23 cellular contexts compared by ENCODE assay signal in the genomic region with DNA sequence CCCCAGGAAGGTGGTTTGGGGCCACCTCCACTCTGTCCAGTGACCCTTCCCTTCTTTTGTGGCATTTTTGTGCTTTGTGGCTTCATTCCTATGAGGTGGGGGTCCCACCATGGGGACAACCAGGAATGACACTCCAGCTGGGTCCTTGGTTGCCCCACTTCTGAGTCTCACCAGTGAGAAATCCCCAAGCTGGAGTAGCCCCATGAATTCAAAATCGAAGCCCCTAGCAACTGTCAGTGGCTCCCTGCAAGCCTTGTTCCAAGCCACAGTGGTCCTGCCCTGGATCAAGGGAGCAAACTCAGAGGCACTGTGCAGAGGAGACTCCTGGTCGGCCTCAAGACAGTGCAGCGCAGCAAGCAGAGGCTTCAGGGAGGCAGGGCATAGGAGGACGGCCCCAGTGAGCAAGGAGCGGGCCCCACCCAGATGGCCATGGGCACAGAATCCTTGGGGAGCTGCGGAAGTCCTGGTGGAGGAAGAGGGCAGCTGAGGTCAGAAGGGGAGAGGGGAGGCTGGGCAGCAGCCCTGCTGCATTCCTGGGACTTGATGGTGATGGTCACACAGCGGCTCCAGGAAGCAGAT.
DNase-seq lines count a peak whose midpoint lies in the region; ATAC-seq and TF ChIP-seq lines count a peak whose summit lies in the region.
"Had no signal": no experiment of that assay in that cellular context is flagged by ENCODE, and none has a peak within 500 bp of the region (broad histone marks: within the 10 kb centered on the region; RNA-seq: fewer than 3 reads in every experiment).

No MANE protein-coding gene starts in this region.

- no peak overlapping the region for H3K4me3 Mint-ChIP-seq in activated CD8-positive, alpha-beta memory T cell treated with anti-CD3 and anti-CD28 coated beads, Interleukin-2, amount 10 ng/mL, durations not matched to agents 7 days and 5 days
- H3K4me3 Mint-ChIP-seq in type B pancreatic cell = no peak overlapping the region
- H3K4me3 Mint-ChIP-seq: activated CD4-positive, alpha-beta T cell treated with anti-CD3 and anti-CD28 coated beads, Interleukin-2, amount 10 ng/mL, durations not matched to agents 7 days and 5 days; CD4-positive, alpha-beta memory T cell; stimulated activated memory B cell treated with anti-CD40 and anti-IgM and Interleukin-4, amounts not matched to agents 10 μg/mL and 1 μg/mL and 100 μg/mL, for 72 hours had no signal

- CTCF ChIA-PET in activated CD8-positive, alpha-beta memory T cell treated with anti-CD3 and anti-CD28 coated beads, Interleukin-2, amount 10 ng/mL, durations not matched to agents 7 days and 5 days (lab: Charles Lee) = no interaction called here

- DNase-seq in DND-41 (peak; percentile 1), lower leg skin (ENCODE audit: low spot score in 2 of 2) (peak; percentile 10 to 76), sciatic nerve (ENCODE audit: low spot score) (peak; percentile 45), activated gamma-delta T cell treated with Interleukin-2 at 50 U/mL for 16 hours (no peak), HT-29 (ENCODE audit: low spot score) (no peak), type B pancreatic cell (ENCODE audit: extremely low spot score, unreplicated experiment) (no peak)
- DNase-seq in activated CD8-positive, alpha-beta memory T cell treated with anti-CD3 and anti-CD28 coated beads, Interleukin-2, amount 10 ng/mL, durations not matched to agents 7 days and 5 days = peak; percentile 8
- DNase-seq: activated CD4-positive, alpha-beta T cell treated with anti-CD3 and anti-CD28 coated beads, Interleukin-2, amount 10 ng/mL, durations not matched to agents 7 days and 5 days; CD4-positive, alpha-beta memory T cell; DMS153; mammary epithelial cell; NCI-H1105; NCI-H2029; OCI-M1; SHP77; stimulated activated CD4-positive, alpha-beta T cell treated with anti-CD3 and anti-CD28 coated beads, Interleukin-2, amount 100 ng/mL, for 48 hours; T-helper 9 cell had no signal

- no peaks in the 10 kb centered on the region for H3K9me3 Mint-ChIP-seq in activated CD8-positive, alpha-beta memory T cell treated with anti-CD3 and anti-CD28 coated beads, Interleukin-2, amount 10 ng/mL, durations not matched to agents 7 days and 5 days (ENCODE audit: low read depth)
- H3K9me3 Mint-ChIP-seq in type B pancreatic cell = no peaks in the 10 kb centered on the region
- H3K9me3 Mint-ChIP-seq: activated CD4-positive, alpha-beta T cell treated with anti-CD3 and anti-CD28 coated beads, Interleukin-2, amount 10 ng/mL, durations not matched to agents 7 days and 5 days; activated T-helper 2 cell treated with anti-CD3 and anti-CD28 coated beads, Interferon-gamma antibody, Interleukin-2, Interleukin-4, amounts not matched to agents 10 μg/mL and 5 μg/mL and 100 μg/mL, durations not matched to agents 14 hours and 24 hours and 36 hours; CD4-positive, alpha-beta memory T cell; stimulated activated memory B cell treated with anti-CD40 and anti-IgM and Interleukin-4, amounts not matched to agents 10 μg/mL and 1 μg/mL and 100 μg/mL, for 72 hours had no signal

- H3K9ac ChIP-seq in DND-41 (ENCODE audit: low read depth, low read length) = no peak overlapping the region

- no peaks in the 10 kb centered on the region for H3K36me3 ChIP-seq in DND-41 (ENCODE audit: insufficient read depth, low read length)
- H3K36me3 ChIP-seq: spleen, suprapubic skin had no signal

- H3K27ac ChIP-seq in DND-41 (ENCODE audit: low read length) = no peak overlapping the region
- H3K27ac ChIP-seq: suprapubic skin had no signal

- H3K36me3 Mint-ChIP-seq in activated CD8-positive, alpha-beta memory T cell treated with anti-CD3 and anti-CD28 coated beads, Interleukin-2, amount 10 ng/mL, durations not matched to agents 7 days and 5 days = no peaks in the 10 kb centered on the region
- H3K36me3 Mint-ChIP-seq in type B pancreatic cell = no peaks in the 10 kb centered on the region
- H3K36me3 Mint-ChIP-seq: CD4-positive, alpha-beta memory T cell; stimulated activated memory B cell treated with anti-CD40 and anti-IgM and Interleukin-4, amounts not matched to agents 10 μg/mL and 1 μg/mL and 100 μg/mL, for 72 hours had no signal

- intact Hi-C loops in lower leg skin (cut with DNase I; ENCODE audit: low total_unique reads) (no loop called here), sciatic nerve (cut with DNase I) (no loop called here)

- H2AFZ ChIP-seq in DND-41 (ENCODE audit: low read depth, low read length) = no peak overlapping the region

- WGBS in lower leg skin, 2 donors = 75 to 79% methylated on average over 7 of the region's 7 CpGs

- TF ChIP-seq CTCF in DND-41 (IDR thresholded peaks at IDR 0.05; ENCODE audit: borderline replicate concordance, extremely low read depth, low read length, poor library complexity, severe bottlenecking) (no peak), lower leg skin (IDR thresholded peaks at IDR 0.05) (no peak), type B pancreatic cell (conservative IDR thresholded peaks at IDR 0.05) (no peak)

- no peak overlapping the region for H3K4me2 ChIP-seq in DND-41 (ENCODE audit: insufficient read depth, low read length)

- no peak for TF ChIP-seq POLR2A in lower leg skin (IDR thresholded peaks at IDR 0.05)

- H3K27me3 Mint-ChIP-seq in activated CD8-positive, alpha-beta memory T cell treated with anti-CD3 and anti-CD28 coated beads, Interleukin-2, amount 10 ng/mL, durations not matched to agents 7 days and 5 days = no peaks in the 10 kb centered on the region
- no peaks in the 10 kb centered on the region for H3K27me3 Mint-ChIP-seq in type B pancreatic cell

- H3K4me3 ChIP-seq in DND-41 (ENCODE audit: low read depth in 1 of 2, low read length in 2 of 2) = no peak overlapping the region
- no peak overlapping the region for H3K4me3 ChIP-seq in lower leg skin (ENCODE audit: low read depth, poor library complexity, severe bottlenecking)
- H3K4me3 ChIP-seq: body of pancreas, spleen, suprapubic skin had no signal

- peaks cover 2% of the 10 kb centered on the region for H3K4me1 Mint-ChIP-seq in activated CD8-positive, alpha-beta memory T cell treated with anti-CD3 and anti-CD28 coated beads, Interleukin-2, amount 10 ng/mL, durations not matched to agents 7 days and 5 days
- peaks cover 37% of the 10 kb centered on the region for H3K4me1 Mint-ChIP-seq in type B pancreatic cell (ENCODE audit: unreplicated experiment)

- H3K4me1 ChIP-seq in DND-41 (ENCODE audit: insufficient read depth, low read length) = peaks cover 22% of the 10 kb centered on the region

- no peaks in the 10 kb centered on the region for H3K79me2 ChIP-seq in DND-41 (ENCODE audit: insufficient read depth, low read length)

- no peaks in the 10 kb centered on the region for H3K9me3 ChIP-seq in DND-41 (ENCODE audit: insufficient read depth, low read length, severe bottlenecking)
- H3K9me3 ChIP-seq: body of pancreas, spleen, suprapubic skin had no signal

- no peaks in the 10 kb centered on the region for H3K27me3 ChIP-seq in DND-41 (ENCODE audit: insufficient read depth, low read length, poor library complexity)
- H3K27me3 ChIP-seq: body of pancreas, suprapubic skin had no signal

- ATAC-seq in DND-41 (ENCODE audit: insufficient read depth, low read depth) = no peak
- ATAC-seq in activated CD8-positive, alpha-beta memory T cell treated with anti-CD3 and anti-CD28 coated beads, Interleukin-2, amount 10 ng/mL, durations not matched to agents 7 days and 5 days = no peak
- no peak for ATAC-seq in sciatic nerve
- ATAC-seq in GM18858 (IDR thresholded peaks at IDR 0.05; ENCODE audit: unreplicated experiment) = no peak
- ATAC-seq: stimulated activated memory B cell treated with anti-CD40 and anti-IgM and Interleukin-4, amounts not matched to agents 10 μg/mL and 1 μg/mL and 100 μg/mL, for 72 hours had no signal

- H3K27ac Mint-ChIP-seq in activated CD8-positive, alpha-beta memory T cell treated with anti-CD3 and anti-CD28 coated beads, Interleukin-2, amount 10 ng/mL, durations not matched to agents 7 days and 5 days = no peak overlapping the region
- H3K27ac Mint-ChIP-seq in type B pancreatic cell = no peak overlapping the region
- H3K27ac Mint-ChIP-seq: activated CD4-positive, alpha-beta T cell treated with anti-CD3 and anti-CD28 coated beads, Interleukin-2, amount 10 ng/mL, durations not matched to agents 7 days and 5 days; activated T-helper 2 cell treated with anti-CD3 and anti-CD28 coated beads, Interferon-gamma antibody, Interleukin-2, Interleukin-4, amounts not matched to agents 10 μg/mL and 5 μg/mL and 100 μg/mL, durations not matched to agents 14 hours and 24 hours and 36 hours; CD4-positive, alpha-beta memory T cell; stimulated activated memory B cell treated with anti-CD40 and anti-IgM and Interleukin-4, amounts not matched to agents 10 μg/mL and 1 μg/mL and 100 μg/mL, for 72 hours had no signal

- H4K20me1 ChIP-seq in DND-41 (ENCODE audit: insufficient read depth, low read length) = no peaks in the 10 kb centered on the region

Comparison
In these comparisons a context has a peak if more than half of its experiments do, and no peak if none do; other contexts are left out.
1. DNase-seq: peak in DND-41 (single experiment), activated CD8-positive, alpha-beta memory T cell treated with anti-CD3 and anti-CD28 coated beads, Interleukin-2, amount 10 ng/mL, durations not matched to agents 7 days and 5 days (single experiment), lower leg skin (2 of 2) and sciatic nerve (single experiment); none in activated gamma-delta T cell treated with Interleukin-2 at 50 U/mL for 16 hours (single experiment), HT-29 (single experiment) and type B pancreatic cell (single experiment).